In genomic region chr3:40456279-40456939, GRCh38 we compare ENCODE assay signal across 8 cellular contexts. TPM values are rescaled to one million over a fixed set of nuclear protein-coding genes. Genes with fewer than 3 reads are reported as not detected.
DNase-seq lines count a peak whose midpoint lies in the region; TF ChIP-seq lines count a peak whose summit lies in the region.

No MANE protein-coding gene starts in this region.

- WGBS in sigmoid colon, 2 donors, result 50 to 59% methylated on average over 29 of the region's 29 CpGs

- H3K27ac ChIP-seq in WERI-Rb-1 (peak overlapping the region; percentile 95), sigmoid colon (peak overlapping the region; percentile 85 to 94 (median 92))

- TF ChIP-seq CTCF in GM12875 (IDR thresholded peaks at IDR 0.05; ENCODE audit: borderline replicate concordance, insufficient read depth, low read depth, low read length) (no peak), WERI-Rb-1 (IDR thresholded peaks at IDR 0.05; ENCODE audit: low read depth, low read length) (no peak), foreskin fibroblast (IDR thresholded peaks at IDR 0.05; ENCODE audit: low read depth, low read length) (no peak), sigmoid colon (IDR thresholded peaks at IDR 0.05) (no peak)

- H3K27me3 ChIP-seq in WERI-Rb-1 (ENCODE audit: insufficient read depth, low read depth, severe bottlenecking), result no peaks in the 10 kb centered on the region
- H3K27me3 ChIP-seq in sigmoid colon, result no peaks in the 10 kb centered on the region

- no peak for TF ChIP-seq EP300 in sigmoid colon (IDR thresholded peaks at IDR 0.05)

- H3K4me3 ChIP-seq in GM12875 (ENCODE audit: low read depth, low read length), result peak overlapping the region; percentile 76
- H3K4me3 ChIP-seq in WERI-Rb-1 (ENCODE audit: low read depth, low read length), result peak overlapping the region; percentile 99
- H3K4me3 ChIP-seq in foreskin fibroblast (ENCODE audit: low read depth in 1 of 2, low read length in 2 of 2), result peak overlapping the region; percentile 98 to 99
- peak overlapping the region; percentile 68 to 96 (median 90) for H3K4me3 ChIP-seq in sigmoid colon

- H3K4me1 ChIP-seq in sigmoid colon, result peaks cover 0 to 44% (median 38%) of the 10 kb centered on the region in 4 donors

- DNase-seq in WERI-Rb-1, result no peak
- DNase-seq in foreskin fibroblast, result no peak
- no peak for DNase-seq in sigmoid colon
- no peak for DNase-seq in NCI-H2081 treated with DMSO at 0.1 percent for 48 hours (lab: John Stamatoyannopoulos, UW)
- DNase-seq in superior temporal gyrus (ENCODE audit: extremely low spot score), result no peak
- DNase-seq in erythroblast (lab: John Stamatoyannopoulos, UW), result no peak
- no peak for DNase-seq in SW480 (ENCODE audit: low spot score)

- H3K36me3 ChIP-seq in WERI-Rb-1 (peaks cover 42% of the 10 kb centered on the region), sigmoid colon (peaks cover 10 to 35% (median 27%) of the 10 kb centered on the region in 4 donors)

- no peak for TF ChIP-seq POLR2A in sigmoid colon (IDR thresholded peaks at IDR 0.05)
- TF ChIP-seq POLR2A in erythroblast (IDR thresholded peaks at IDR 0.05; ENCODE audit: low read length), result no peak

- intact Hi-C loops in sigmoid colon (cut with DNase I), result loop anchor here (2.0 to 10.0 kb wide), 7 partner anchors 66 to 1618 kb away; partner anchors contain the start of genes CTNNB1, EIF1B, SCN11A and SLC25A38

- H3K9me3 ChIP-seq in WERI-Rb-1 (ENCODE audit: severe bottlenecking), result no peaks in the 10 kb centered on the region
- H3K9me3 ChIP-seq in sigmoid colon, result no peaks in the 10 kb centered on the region

RNA-seq across cellular contexts. Expression of gene RPL14, which starts 0.7 kb away (rescaled TPM):
- total RNA-seq in sigmoid colon, result 100 to 1,000 TPM; 447 to 619 (median 549) TPM
- polyA plus RNA-seq in sigmoid colon, result 1,000 to 10,000 TPM; 1,034 to 1,712 (median 1,302) TPM

RNA-seq across cellular contexts. Expression of gene ZNF619, which starts 20.5 kb away (rescaled TPM):
- 1 to 10 TPM; 3.4 to 5.1 (median 4.5) TPM for total RNA-seq in sigmoid colon
- polyA plus RNA-seq in sigmoid colon, result 1 to 10 TPM; 1.2 to 2.6 (median 1.6) TPM

RNA-seq across cellular contexts. Expression of gene ZNF620, which starts 49.4 kb away (rescaled TPM):
- 1 to 10 TPM; 1.4 to 7.3 (median 4.1) TPM for total RNA-seq in sigmoid colon
- 1 to 10 TPM; 1.8 to 2.1 (median 2.0) TPM for polyA plus RNA-seq in sigmoid colon
